In genomic region chr19:46347985-46348384, GRCh38 we compare ENCODE assay signal across 10 cellular contexts. TPM values are rescaled to one million over a fixed set of nuclear protein-coding genes. Genes with fewer than 3 reads are reported as not detected.
DNase-seq lines count a peak whose midpoint lies in the region; ATAC-seq, FAIRE-seq and TF ChIP-seq lines count a peak whose summit lies in the region.
"Had no signal": no experiment of that assay in that cellular context is flagged by ENCODE, and none has a peak within 500 bp of the region (broad histone marks: within the 10 kb centered on the region; RNA-seq: fewer than 3 reads in every experiment).

No MANE protein-coding gene starts in this region.

- WGBS in heart left ventricle, 4 donors, result 78 to 83% (median 81%) methylated on average over 5 of the region's 5 CpGs
- 95% methylated on average over 5 of the region's 5 CpGs for WGBS in thymus

- peaks cover 41% of the 10 kb centered on the region for H3K36me3 Mint-ChIP-seq in activated T-helper 2 cell treated with anti-CD3 and anti-CD28 coated beads, Interferon-gamma antibody, Interleukin-2, Interleukin-4, amounts not matched to agents 10 μg/mL and 5 μg/mL and 100 μg/mL, durations not matched to agents 14 hours and 24 hours and 36 hours (ENCODE audit: low read depth)

- DNase-seq in heart left ventricle (no peak), left ventricle myocardium superior (no peak), left lung (no peak), GM12892 (ENCODE audit: insufficient read length) (no peak), SKM-1 (lab: John Stamatoyannopoulos, UW; ENCODE audit: unreplicated experiment) (no peak)
- no peak for DNase-seq in activated T-helper 2 cell treated with anti-CD3 and anti-CD28 coated beads, Interferon-gamma antibody, Interleukin-2, Interleukin-4, amounts not matched to agents 10 μg/mL and 5 μg/mL and 100 μg/mL, durations not matched to agents 14 hours and 24 hours and 36 hours (ENCODE audit: low spot score)

- no peak for ATAC-seq in heart left ventricle
- no peak for ATAC-seq in left ventricle myocardium superior
- ATAC-seq in left lung, result no peak
- ATAC-seq in GM21723 (IDR thresholded peaks at IDR 0.05; ENCODE audit: unreplicated experiment), result no peak

- TF ChIP-seq CTCF in heart left ventricle (IDR thresholded peaks at IDR 0.05) (no peak), left lung (IDR thresholded peaks at IDR 0.05) (no peak)

- intact Hi-C loops in heart left ventricle (cut with DNase I) (loop anchor here in 6 of 10 donors (2.0 to 5.0 kb wide), 4 partner anchors 41 to 66 kb away; no protein-coding TSS in a partner anchor), left ventricle myocardium superior (cut with micrococcal nuclease) (no loop called here), left lung (cut with DNase I) (no loop called here)
- intact Hi-C loops in activated T-helper 2 cell treated with anti-CD3 and anti-CD28 coated beads, Interferon-gamma antibody, Interleukin-2, Interleukin-4, amounts not matched to agents 10 μg/mL and 5 μg/mL and 100 μg/mL, durations not matched to agents 14 hours and 24 hours and 36 hours (cut with micrococcal nuclease), result no loop called here

- peak overlapping the region; percentile 89 for H3K4me3 Mint-ChIP-seq in activated T-helper 2 cell treated with anti-CD3 and anti-CD28 coated beads, Interferon-gamma antibody, Interleukin-2, Interleukin-4, amounts not matched to agents 10 μg/mL and 5 μg/mL and 100 μg/mL, durations not matched to agents 14 hours and 24 hours and 36 hours (ENCODE audit: low read depth)

- TF ChIP-seq POLR2A in heart left ventricle (IDR thresholded peaks at IDR 0.05) (no peak), GM12892 (IDR thresholded peaks at IDR 0.05; ENCODE audit: low read depth, low read length) (no peak)

- H3K9me3 Mint-ChIP-seq in activated T-helper 2 cell treated with anti-CD3 and anti-CD28 coated beads, Interferon-gamma antibody, Interleukin-2, Interleukin-4, amounts not matched to agents 10 μg/mL and 5 μg/mL and 100 μg/mL, durations not matched to agents 14 hours and 24 hours and 36 hours, result no peaks in the 10 kb centered on the region

- peak overlapping the region; percentile 86 for H3K27ac Mint-ChIP-seq in activated T-helper 2 cell treated with anti-CD3 and anti-CD28 coated beads, Interferon-gamma antibody, Interleukin-2, Interleukin-4, amounts not matched to agents 10 μg/mL and 5 μg/mL and 100 μg/mL, durations not matched to agents 14 hours and 24 hours and 36 hours

- no peaks in the 10 kb centered on the region for H3K9me3 ChIP-seq in heart left ventricle
- H3K9me3 ChIP-seq in left lung, result no peaks in the 10 kb centered on the region
- H3K9me3 ChIP-seq in thymus (ENCODE audit: control insufficient read depth), result no peaks in the 10 kb centered on the region
- H3K9me3 ChIP-seq: testis had no signal

- H3K4me1 Mint-ChIP-seq in activated T-helper 2 cell treated with anti-CD3 and anti-CD28 coated beads, Interferon-gamma antibody, Interleukin-2, Interleukin-4, amounts not matched to agents 10 μg/mL and 5 μg/mL and 100 μg/mL, durations not matched to agents 14 hours and 24 hours and 36 hours (ENCODE audit: low read depth), result peaks cover 47% of the 10 kb centered on the region

- no peak for FAIRE-seq in GM12892 (lab: Jason Lieb, UNC)

- peaks cover 9% of the 10 kb centered on the region for H3K27me3 Mint-ChIP-seq in activated T-helper 2 cell treated with anti-CD3 and anti-CD28 coated beads, Interferon-gamma antibody, Interleukin-2, Interleukin-4, amounts not matched to agents 10 μg/mL and 5 μg/mL and 100 μg/mL, durations not matched to agents 14 hours and 24 hours and 36 hours (ENCODE audit: low read depth)

- H3K27ac ChIP-seq in heart left ventricle, result peak overlapping the region in 4 of 12 donors; percentile 92 to 96 (median 94)
- H3K27ac ChIP-seq in left lung, result no peak overlapping the region
- H3K27ac ChIP-seq in thymus (ENCODE audit: low read depth), result no peak overlapping the region

- no peaks in the 10 kb centered on the region for H3K27me3 ChIP-seq in heart left ventricle
- H3K27me3 ChIP-seq in left lung, result no peaks in the 10 kb centered on the region
- no peaks in the 10 kb centered on the region for H3K27me3 ChIP-seq in thymus (ENCODE audit: control insufficient read depth, insufficient read depth)
- H3K27me3 ChIP-seq: testis had no signal

- H3K4me3 ChIP-seq in heart left ventricle, result peak overlapping the region in 7 of 12 donors; percentile 83 to 100 (median 99)
- peak overlapping the region; percentile 75 to 99 for H3K4me3 ChIP-seq in left lung
- H3K4me3 ChIP-seq in thymus (ENCODE audit: low read length), result peak overlapping the region; percentile 80

- no peaks in the 10 kb centered on the region for H3K36me3 ChIP-seq in heart left ventricle
- peaks cover 0 to 4% of the 10 kb centered on the region in 2 donors for H3K36me3 ChIP-seq in left lung
- H3K36me3 ChIP-seq in thymus (ENCODE audit: control insufficient read depth, insufficient read depth), result no peaks in the 10 kb centered on the region

- H3K4me1 ChIP-seq in heart left ventricle (peaks cover 7 to 64% (median 50%) of the 10 kb centered on the region in 12 donors), left lung (peaks cover 40 to 54% of the 10 kb centered on the region in 2 donors), thymus (ENCODE audit: control insufficient read depth, insufficient read depth, low read length) (peaks cover 17% of the 10 kb centered on the region)

RNA-seq across cellular contexts. Expression of gene PPP5C, which starts 1.1 kb away (rescaled TPM):
- total RNA-seq in heart left ventricle (100 to 1,000 TPM in 1 of 9 donors, 10 to 100 TPM in 8; 69.9 to 115 (median 77.1) TPM), left ventricle myocardium superior (72.5 TPM), left lung (10 to 100 TPM; 52.6 to 55.7 TPM)
- polyA plus RNA-seq in heart left ventricle (100 to 1,000 TPM in 1 of 2 donors, 10 to 100 TPM in 1; 64.9 to 107 TPM), thymus (32.7 TPM)
- 136 TPM in 2 replicates for total RNA-seq in activated T-helper 2 cell treated with anti-CD3 and anti-CD28 coated beads, Interferon-gamma antibody, Interleukin-2, Interleukin-4, amounts not matched to agents 10 μg/mL and 5 μg/mL and 100 μg/mL, durations not matched to agents 14 hours and 24 hours and 36 hours
- 53.9 TPM for polyA plus RNA-seq in GM12892 (2012; ENCODE audit: missing spikeins)

RNA-seq across cellular contexts. Expression of gene HIF3A, which starts 51.1 kb away (rescaled TPM):
- total RNA-seq in heart left ventricle, result 100 to 1,000 TPM in 2 of 9 donors, 10 to 100 TPM in 7; 32.8 to 117 (median 53.3) TPM
- polyA plus RNA-seq in heart left ventricle, result 100 to 1,000 TPM in 1 of 2 donors, 10 to 100 TPM in 1; 80.9 to 114 TPM
- 81.4 TPM for total RNA-seq in left ventricle myocardium superior
- not detected in 2 replicates for total RNA-seq in activated T-helper 2 cell treated with anti-CD3 and anti-CD28 coated beads, Interferon-gamma antibody, Interleukin-2, Interleukin-4, amounts not matched to agents 10 μg/mL and 5 μg/mL and 100 μg/mL, durations not matched to agents 14 hours and 24 hours and 36 hours
- 10 to 100 TPM; 15.9 to 30.1 TPM for total RNA-seq in left lung
- 13.1 TPM for polyA plus RNA-seq in thymus
- not detected for polyA plus RNA-seq in GM12892 (2012; ENCODE audit: missing spikeins)
- total RNA-seq: Daoy had no signal

Comparison
In these comparisons a context has a peak if more than half of its experiments do, and no peak if none do; other contexts are left out.
1. intact Hi-C loops: an anchor here in heart left ventricle (2.0 to 5.0 kb wide); none called in left ventricle myocardium superior, activated T-helper 2 cell treated with anti-CD3 and anti-CD28 coated beads, Interferon-gamma antibody, Interleukin-2, Interleukin-4, amounts not matched to agents 10 μg/mL and 5 μg/mL and 100 μg/mL, durations not matched to agents 14 hours and 24 hours and 36 hours and left lung.
2. RNA of gene HIF3A, which starts 51.1 kb away (total RNA-seq): 81.4 TPM in left ventricle myocardium superior (single experiment), 32.8 to 117 TPM in heart left ventricle and 15.9 to 30.1 TPM in left lung; not detected in activated T-helper 2 cell treated with anti-CD3 and anti-CD28 coated beads, Interferon-gamma antibody, Interleukin-2, Interleukin-4, amounts not matched to agents 10 μg/mL and 5 μg/mL and 100 μg/mL, durations not matched to agents 14 hours and 24 hours and 36 hours; every median in the first group is over 10 times any median in the second.
3. Peak in every context shown above with its lines, with median percentiles within 50 percentile points of each other: H3K4me3 ChIP-seq.